In genomic region chr3:18386274-18386673, GRCh38 we compare ENCODE assay signal across 18 cellular contexts.
"Had no signal": no experiment of that assay in that cellular context is flagged by ENCODE, and none has a peak within 500 bp of the region (broad histone marks: within the 10 kb centered on the region; RNA-seq: fewer than 3 reads in every experiment).

No MANE protein-coding gene starts in this region.

- H3K27ac Mint-ChIP-seq: activated CD4-positive, alpha-beta T cell treated with anti-CD3 and anti-CD28 coated beads for 36 hours; activated naive CD4-positive, alpha-beta T cell treated with anti-CD3 and anti-CD28 coated beads for 36 hours; activated T-helper 2 cell treated with anti-CD3 and anti-CD28 coated beads, Interferon-gamma antibody, Interleukin-2, Interleukin-4, amounts not matched to agents 10 μg/mL and 5 μg/mL and 100 μg/mL, durations not matched to agents 14 hours and 24 hours and 36 hours; nephron progenitor cell; stimulated activated memory B cell treated with anti-CD40 and anti-IgM and Interleukin-4, amounts not matched to agents 10 μg/mL and 1 μg/mL and 100 μg/mL, for 72 hours; T-helper 1 cell treated with Interleukin-12 subunit alpha and Interleukin-12 subunit beta and Interleukin-4 antibody, amounts not matched to agents 30 μg/mL and 1 μg/mL, for 36 hours had no signal

- H3K4me3 ChIP-seq: colonic mucosa, lung, spleen, upper lobe of right lung had no signal

- H3K4me3 Mint-ChIP-seq: activated CD4-positive, alpha-beta T cell treated with anti-CD3 and anti-CD28 coated beads for 36 hours; activated naive CD4-positive, alpha-beta T cell treated with anti-CD3 and anti-CD28 coated beads for 36 hours; nephron progenitor cell; stimulated activated memory B cell treated with anti-CD40 and anti-IgM and Interleukin-4, amounts not matched to agents 10 μg/mL and 1 μg/mL and 100 μg/mL, for 72 hours; T-helper 1 cell treated with Interleukin-12 subunit alpha and Interleukin-12 subunit beta and Interleukin-4 antibody, amounts not matched to agents 30 μg/mL and 1 μg/mL, for 36 hours had no signal

- H3K27ac ChIP-seq: brain microvascular endothelial cell, colonic mucosa, spleen, upper lobe of right lung, VCaP had no signal

- H3K36me3 ChIP-seq: brain microvascular endothelial cell, colonic mucosa had no signal

- H3K9me3 ChIP-seq: colonic mucosa, spleen, upper lobe of right lung had no signal

- ATAC-seq: activated CD4-positive, alpha-beta T cell treated with anti-CD3 and anti-CD28 coated beads for 36 hours; left lobe of liver; stimulated activated memory B cell treated with anti-CD40 and anti-IgM and Interleukin-4, amounts not matched to agents 10 μg/mL and 1 μg/mL and 100 μg/mL, for 72 hours; upper lobe of right lung had no signal

- DNase-seq: activated CD4-positive, alpha-beta T cell treated with anti-CD3 and anti-CD28 coated beads for 36 hours; activated naive CD4-positive, alpha-beta T cell treated with anti-CD3 and anti-CD28 coated beads for 36 hours; amygdala; brain microvascular endothelial cell; central memory CD4-positive, alpha-beta T cell; colonic mucosa; hypothalamus; nephron progenitor cell; nucleus accumbens; spleen; stimulated activated CD4-positive, alpha-beta T cell treated with anti-CD3 and anti-CD28 coated beads, Interleukin-4, amount 100 ng/mL, for 4 hours; upper lobe of right lung had no signal

- H3K9me3 Mint-ChIP-seq: activated naive CD4-positive, alpha-beta T cell treated with anti-CD3 and anti-CD28 coated beads for 36 hours; activated T-helper 2 cell treated with anti-CD3 and anti-CD28 coated beads, Interferon-gamma antibody, Interleukin-2, Interleukin-4, amounts not matched to agents 10 μg/mL and 5 μg/mL and 100 μg/mL, durations not matched to agents 14 hours and 24 hours and 36 hours; nephron progenitor cell; stimulated activated memory B cell treated with anti-CD40 and anti-IgM and Interleukin-4, amounts not matched to agents 10 μg/mL and 1 μg/mL and 100 μg/mL, for 72 hours; T-helper 1 cell treated with Interleukin-12 subunit alpha and Interleukin-12 subunit beta and Interleukin-4 antibody, amounts not matched to agents 30 μg/mL and 1 μg/mL, for 36 hours had no signal

- H3K27me3 ChIP-seq: brain microvascular endothelial cell, colonic mucosa, spleen, upper lobe of right lung had no signal

- H3K4me1 Mint-ChIP-seq: nephron progenitor cell; stimulated activated memory B cell treated with anti-CD40 and anti-IgM and Interleukin-4, amounts not matched to agents 10 μg/mL and 1 μg/mL and 100 μg/mL, for 72 hours had no signal

- H3K4me1 ChIP-seq: colonic mucosa, upper lobe of right lung had no signal

- H3K36me3 Mint-ChIP-seq: stimulated activated memory B cell treated with anti-CD40 and anti-IgM and Interleukin-4, amounts not matched to agents 10 μg/mL and 1 μg/mL and 100 μg/mL, for 72 hours had no signal

- H3K27me3 Mint-ChIP-seq: activated CD4-positive, alpha-beta T cell treated with anti-CD3 and anti-CD28 coated beads for 36 hours; stimulated activated memory B cell treated with anti-CD40 and anti-IgM and Interleukin-4, amounts not matched to agents 10 μg/mL and 1 μg/mL and 100 μg/mL, for 72 hours had no signal
